8 cellular contexts compared by ENCODE assay signal in genomic region chr9:96450613-96451544, GRCh38. TPM values are rescaled to one million over a fixed set of nuclear protein-coding genes. Genes with fewer than 3 reads are reported as not detected.
A peak's percentile ranks its signal among the peaks of the same experiment; 100 is the strongest.
DNase-seq lines count a peak whose midpoint lies in the region; ATAC-seq and TF ChIP-seq lines count a peak whose summit lies in the region.

No MANE protein-coding gene starts in this region.

- H3K9me3 ChIP-seq in T-helper 17 cell (ENCODE audit: control insufficient read depth, low read length, poor library complexity, severe bottlenecking) (no peaks in the 10 kb centered on the region), mammary epithelial cell (replicated peaks; ENCODE audit: insufficient read depth, low read length) (no peaks in the 10 kb centered on the region)

- H3K4me3 ChIP-seq in mammary epithelial cell (replicated peaks in 1 of 3; ENCODE audit: insufficient read depth in 1 of 3, low read depth in 2 of 3, low read length in 3 of 3) = peak overlapping the region; percentile 68 to 91 (median 90)

- H3K4me1 Mint-ChIP-seq in T-helper 17 cell = peaks cover 20% of the 10 kb centered on the region

- H3K4me2 ChIP-seq in mammary epithelial cell (ENCODE audit: insufficient read depth, low read depth, low read length) = peak overlapping the region; percentile 99

- no peaks in the 10 kb centered on the region for H3K27me3 ChIP-seq in mammary epithelial cell (ENCODE audit: insufficient read depth, low read length)

- no peaks in the 10 kb centered on the region for H4K20me1 ChIP-seq in mammary epithelial cell (ENCODE audit: insufficient read depth, low read length)

- in situ Hi-C loops in mammary epithelial cell (cut with MboI; ENCODE audit: low sequenced_read_pairs in 2 of 2) = no loop called here

- peaks cover 4% of the 10 kb centered on the region for H3K36me3 Mint-ChIP-seq in T-helper 17 cell (ENCODE audit: low read depth)

- peak overlapping the region; percentile 88 for H3K27ac Mint-ChIP-seq in T-helper 17 cell

- H3K9ac ChIP-seq in mammary epithelial cell (ENCODE audit: insufficient read depth, low read length) = peak overlapping the region; percentile 75

- peak overlapping the region; percentile 56 for H3K27ac ChIP-seq in mammary epithelial cell (ENCODE audit: insufficient read depth, low read depth, low read length)

- CTCF ChIA-PET in mammary epithelial cell (lab: Charles Lee; ENCODE audit: low non-redundant PET) = no interaction called here

- peak overlapping the region; percentile 94 for H3K4me3 Mint-ChIP-seq in T-helper 17 cell

- peak overlapping the region; percentile 90 for H2AFZ ChIP-seq in mammary epithelial cell (ENCODE audit: low read depth, low read length)

- dilution Hi-C loops in mammary epithelial cell (cut with HindIII; ENCODE audit: low sequenced_read_pairs) = no loop called here

- BruUV-seq in mammary epithelial cell (replicated peaks; lab: Mats Ljungman, UMichigan) = no TSS peak

- intact Hi-C loops in mammary epithelial cell (cut with micrococcal nuclease) = loop anchor here (1.0 to 5.0 kb wide), 5 partner anchors 33 to 168 kb away; partner anchors contain the start of genes CDC14B, SLC35D2 and ZNF367

- ATAC-seq in HG02973 (IDR thresholded peaks at IDR 0.05; ENCODE audit: unreplicated experiment) = peak; percentile 2
- ATAC-seq in T-helper 17 cell = peak; percentile 38

- no peaks in the 10 kb centered on the region for H3K36me3 ChIP-seq in mammary epithelial cell (ENCODE audit: insufficient read depth, low read length)

- no peak for TF ChIP-seq CTCF in mammary epithelial cell (conservative IDR thresholded peaks at IDR 0.05 in 1 of 2, IDR thresholded peaks at IDR 0.05 in 1 of 2; ENCODE audit: extremely low read depth in 1 of 2, insufficient read depth in 1 of 2, low read depth in 1 of 2, low read length in 2 of 2)

- H3K27me3 Mint-ChIP-seq in T-helper 17 cell = peaks cover 4% of the 10 kb centered on the region

- DNase-seq in ELF-1 (ENCODE audit: low read depth, low spot score) (peak; percentile 52), T-helper 17 cell (peak; percentile 16 to 39 (median 22)), mammary epithelial cell (peak; percentile 41), kidney tubule cell (ENCODE audit: low spot score) (peak; percentile 56), HUDEP-2 (lab: John Stamatoyannopoulos, UW; ENCODE audit: unreplicated experiment in 76 of 76) (no peak), NCI-H226 (no peak)
- DNase-seq in stimulated activated CD4-positive, alpha-beta T cell treated with anti-CD3 and anti-CD28 coated beads, Interleukin-4, amount 100 ng/mL, for 1 hour = peak; percentile 31

- H3K4me1 ChIP-seq in mammary epithelial cell (ENCODE audit: insufficient read depth, low read length) = peaks cover 8% of the 10 kb centered on the region

- peaks cover 32% of the 10 kb centered on the region for H3K79me2 ChIP-seq in mammary epithelial cell (ENCODE audit: insufficient read depth, low read length)

- WGBS in mammary epithelial cell (ENCODE audit: low coverage, missing lambda C conversion rate) = 6% methylated on average over 15 of the region's 65 CpGs

RNA-seq across cellular contexts. Expression of gene HABP4, which starts 0.9 kb away (rescaled TPM):
- total RNA-seq in T-helper 17 cell (10 to 100 TPM; 16.6 to 21.3 TPM), mammary epithelial cell (1 to 10 TPM; 7.7 to 9.6 TPM)
- polyA plus RNA-seq in mammary epithelial cell = 4.8 TPM
- polyA minus RNA-seq in mammary epithelial cell = 1.2 TPM

RNA-seq across cellular contexts. Expression of gene ZNF367, which starts 32.7 kb away (rescaled TPM):
- total RNA-seq in T-helper 17 cell (1 to 10 TPM; 4.7 to 6.9 TPM), mammary epithelial cell (1 to 10 TPM; 1.5 to 7.9 TPM)
- 4.2 TPM for polyA plus RNA-seq in mammary epithelial cell
- polyA minus RNA-seq in mammary epithelial cell = 4.9 TPM

Comparison
In these comparisons a context has a peak if more than half of its experiments do, and no peak if none do; other contexts are left out.
1. DNase-seq: peak in ELF-1 (single experiment), T-helper 17 cell (3 of 3), mammary epithelial cell (single experiment), kidney tubule cell (single experiment) and stimulated activated CD4-positive, alpha-beta T cell treated with anti-CD3 and anti-CD28 coated beads, Interleukin-4, amount 100 ng/mL, for 1 hour (single experiment); none in HUDEP-2 (0 of 76) and NCI-H226 (single experiment).